12 cellular contexts compared by ENCODE assay signal in genomic region chr2:48755473-48755872, GRCh38. TPM values are rescaled to one million over a fixed set of nuclear protein-coding genes. Genes with fewer than 3 reads are reported as not detected.
DNase-seq lines count a peak whose midpoint lies in the region; ATAC-seq and TF ChIP-seq lines count a peak whose summit lies in the region.
"Had no signal": no experiment of that assay in that cellular context is flagged by ENCODE, and none has a peak within 500 bp of the region (broad histone marks: within the 10 kb centered on the region; RNA-seq: fewer than 3 reads in every experiment).

Gene LHCGR (minus strand): TSS chr2:48755724. CDS start chr2:48755671, 53 bp downstream.

- no peak for TF ChIP-seq RAD21 in SK-N-SH (IDR thresholded peaks at IDR 0.05; ENCODE audit: low read length)

- H3K27me3 ChIP-seq in SK-N-SH (ENCODE audit: insufficient read depth) (no peaks in the 10 kb centered on the region; the same call in 1 of the 2 replicates), lower lobe of right lung (ENCODE audit: low read depth) (peaks cover 23% of the 10 kb centered on the region), tibial nerve (peaks cover 0 to 3% of the 10 kb centered on the region in 2 donors)

- no peaks in the 10 kb centered on the region for H3K9me3 Mint-ChIP-seq in activated naive CD4-positive, alpha-beta T cell treated with anti-CD3 and anti-CD28 coated beads for 36 hours

- H3K4me1 Mint-ChIP-seq in activated naive CD4-positive, alpha-beta T cell treated with anti-CD3 and anti-CD28 coated beads for 36 hours (ENCODE audit: low read depth): peaks cover 2% of the 10 kb centered on the region

- no peak within 1 kb of the TSS for H2AFZ ChIP-seq in SK-N-SH (ENCODE audit: low read depth)

- H3K4me3 ChIP-seq in SK-N-SH (ENCODE audit: low read depth in 2 of 2, low read length in 1 of 2): peak within 1 kb of the TSS in 1 of 2 experiments; percentile 0; a peak in 1 of 4 replicates
- H3K4me3 ChIP-seq in epithelial cell of proximal tubule (ENCODE audit: low read depth, low read length): peak within 1 kb of the TSS; percentile 33
- H3K4me3 ChIP-seq in lower lobe of right lung: peak within 1 kb of the TSS; percentile 34
- peak within 1 kb of the TSS in 3 of 4 donors; percentile 26 to 51 (median 31) for H3K4me3 ChIP-seq in tibial nerve

- TF ChIP-seq EP300 in SK-N-SH (IDR thresholded peaks at IDR 0.05; ENCODE audit: borderline replicate concordance in 1 of 2, low read depth in 1 of 2, low read length in 1 of 2): no peak
- TF ChIP-seq EP300 in tibial nerve (IDR thresholded peaks at IDR 0.05): no peak

- TF ChIP-seq CTCF in SK-N-SH (IDR thresholded peaks at IDR 0.05): no peak
- no peak for TF ChIP-seq CTCF in epithelial cell of proximal tubule (conservative IDR thresholded peaks at IDR 0.05; ENCODE audit: low read depth, low read length)
- no peak for TF ChIP-seq CTCF in lower lobe of right lung (IDR thresholded peaks at IDR 0.05)
- no peak for TF ChIP-seq CTCF in tibial nerve (IDR thresholded peaks at IDR 0.05)

- H3K79me2 ChIP-seq in SK-N-SH (ENCODE audit: insufficient read depth): no peaks in the 10 kb centered on the region

- peak; percentile 45 for DNase-seq in SK-N-SH
- DNase-seq in epithelial cell of proximal tubule (ENCODE audit: low read depth): no peak
- DNase-seq in lower lobe of right lung: peak; percentile 49
- DNase-seq in tibial nerve (ENCODE audit: low spot score in 2 of 2): no peak
- DNase-seq in activated naive CD4-positive, alpha-beta T cell treated with anti-CD3 and anti-CD28 coated beads for 36 hours: no peak
- no peak for DNase-seq in DMS79 (lab: John Stamatoyannopoulos, UW)
- DNase-seq: activated CD4-positive, alpha-beta T cell treated with anti-CD3 and anti-CD28 coated beads, Interleukin-2, amount 50 U/mL, for 1 hour; NCI-H1694 treated with DMSO at 0.1 percent for 48 hours had no signal

- H3K9me3 ChIP-seq in SK-N-SH (no peaks in the 10 kb centered on the region), lower lobe of right lung (no peaks in the 10 kb centered on the region), tibial nerve (no peaks in the 10 kb centered on the region)
- H3K9me3 ChIP-seq: adrenal gland had no signal

- no peak within 1 kb of the TSS for H3K9ac ChIP-seq in SK-N-SH

- 44% methylated on average over 25 of the region's 37 CpGs for WGBS in SK-N-SH (ENCODE audit: low lambda C conversion rate)
- 1 to 4% methylated on average over 14 to 32 of the region's 37 CpGs for WGBS in tibial nerve, 2 donors

- peaks cover 22% of the 10 kb centered on the region for H3K27me3 Mint-ChIP-seq in activated naive CD4-positive, alpha-beta T cell treated with anti-CD3 and anti-CD28 coated beads for 36 hours (ENCODE audit: low read depth)

- H3K27ac Mint-ChIP-seq in activated naive CD4-positive, alpha-beta T cell treated with anti-CD3 and anti-CD28 coated beads for 36 hours: no peak within 1 kb of the TSS

- POLR2A ChIA-PET in SK-N-SH (lab: Yijun Ruan, JAX): no interaction called here

- CTCF ChIA-PET in SK-N-SH (lab: Yijun Ruan, JAX): interaction anchor here (1.4 kb wide), 1 partner anchor 28 kb away, joined by 3 read pairs; no protein-coding TSS in a partner anchor
- CTCF ChIA-PET in activated naive CD4-positive, alpha-beta T cell treated with anti-CD3 and anti-CD28 coated beads for 36 hours (lab: Charles Lee): no interaction called here

- no peak within 1 kb of the TSS for H3K27ac ChIP-seq in SK-N-SH (ENCODE audit: low read depth in 2 of 2, low read length in 1 of 2)
- H3K27ac ChIP-seq in lower lobe of right lung: no peak within 1 kb of the TSS
- H3K27ac ChIP-seq in tibial nerve: peak within 1 kb of the TSS in 1 of 4 donors; percentile 65
- H3K27ac ChIP-seq: adrenal gland, RWPE1 had no signal

- H3K36me3 ChIP-seq in SK-N-SH (replicated peaks in 1 of 2; ENCODE audit: control insufficient read depth in 1 of 2, insufficient read depth in 2 of 2, low read length in 1 of 2) (no peaks in the 10 kb centered on the region), lower lobe of right lung (no peaks in the 10 kb centered on the region), tibial nerve (no peaks in the 10 kb centered on the region)
- H3K36me3 ChIP-seq: adrenal gland had no signal

- intact Hi-C loops in lower lobe of right lung (cut with DNase I): no loop called here
- intact Hi-C loops in activated naive CD4-positive, alpha-beta T cell treated with anti-CD3 and anti-CD28 coated beads for 36 hours (cut with micrococcal nuclease): loop anchor here (10.0 kb wide), 1 partner anchor 151 kb away; no protein-coding TSS in a partner anchor

- ATAC-seq in SK-N-SH treated with all-trans-retinoic acid at 6 μM for 48 hours (no peak), lower lobe of right lung (peak; percentile 65 to 67), HG03521 (IDR thresholded peaks at IDR 0.05; ENCODE audit: unreplicated experiment) (no peak)

- no peaks in the 10 kb centered on the region for H4K20me1 ChIP-seq in SK-N-SH (ENCODE audit: insufficient read depth)

- no peaks in the 10 kb centered on the region for H3K36me3 Mint-ChIP-seq in activated naive CD4-positive, alpha-beta T cell treated with anti-CD3 and anti-CD28 coated beads for 36 hours (ENCODE audit: low read depth)

- no peak within 1 kb of the TSS for H3K4me3 Mint-ChIP-seq in activated naive CD4-positive, alpha-beta T cell treated with anti-CD3 and anti-CD28 coated beads for 36 hours

- no peak for TF ChIP-seq POLR2A in tibial nerve (IDR thresholded peaks at IDR 0.05)

- no peaks in the 10 kb centered on the region for H3K9me2 ChIP-seq in SK-N-SH

- H3K4me2 ChIP-seq in SK-N-SH: no peak within 1 kb of the TSS

- H3K4me1 ChIP-seq in SK-N-SH (ENCODE audit: control insufficient read depth in 1 of 2, insufficient read depth in 2 of 2, low read depth in 1 of 2, low read length in 1 of 2): no peaks in the 10 kb centered on the region; a peak in 1 of 4 replicates
- no peaks in the 10 kb centered on the region for H3K4me1 ChIP-seq in lower lobe of right lung
- peaks cover 0 to 12% (median 3%) of the 10 kb centered on the region in 4 donors for H3K4me1 ChIP-seq in tibial nerve

- H3F3A ChIP-seq in SK-N-SH (replicated peaks; ENCODE audit: insufficient read depth): no peaks in the 10 kb centered on the region

TF ChIP-seq in SK-N-SH, 30 proteins besides CTCF, POLR2A, EP300 and RAD21:
- TF ChIP-seq, protein P1, sequence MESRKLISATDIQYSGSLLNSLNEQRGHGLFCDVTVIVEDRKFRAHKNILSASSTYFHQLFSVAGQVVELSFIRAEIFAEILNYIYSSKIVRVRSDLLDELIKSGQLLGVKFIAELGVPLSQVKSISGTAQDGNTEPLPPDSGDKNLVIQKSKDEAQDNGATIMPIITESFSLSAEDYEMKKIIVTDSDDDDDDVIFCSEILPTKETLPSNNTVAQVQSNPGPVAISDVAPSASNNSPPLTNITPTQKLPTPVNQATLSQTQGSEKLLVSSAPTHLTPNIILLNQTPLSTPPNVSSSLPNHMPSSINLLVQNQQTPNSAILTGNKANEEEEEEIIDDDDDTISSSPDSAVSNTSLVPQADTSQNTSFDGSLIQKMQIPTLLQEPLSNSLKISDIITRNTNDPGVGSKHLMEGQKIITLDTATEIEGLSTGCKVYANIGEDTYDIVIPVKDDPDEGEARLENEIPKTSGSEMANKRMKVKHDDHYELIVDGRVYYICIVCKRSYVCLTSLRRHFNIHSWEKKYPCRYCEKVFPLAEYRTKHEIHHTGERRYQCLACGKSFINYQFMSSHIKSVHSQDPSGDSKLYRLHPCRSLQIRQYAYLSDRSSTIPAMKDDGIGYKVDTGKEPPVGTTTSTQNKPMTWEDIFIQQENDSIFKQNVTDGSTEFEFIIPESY (IDR thresholded peaks at IDR 0.05; ENCODE audit: borderline replicate concordance, low read depth): no peak
- no peak for TF ChIP-seq FOSL2 (IDR thresholded peaks at IDR 0.05; ENCODE audit: borderline replicate concordance, low read depth)

TF ChIP-seq in SK-N-SH treated with all-trans-retinoic acid at 6 μM for 48 hours, 23 proteins besides CTCF, POLR2A, EP300 and RAD21 (continues in another document):
- TF ChIP-seq TCF4 (CRISPR knock-in tag; IDR thresholded peaks at IDR 0.05; ENCODE audit: borderline replicate concordance): no peak
- no peak for TF ChIP-seq OSR1 (CRISPR knock-in tag; IDR thresholded peaks at IDR 0.05)
- TF ChIP-seq TOX (CRISPR knock-in tag; IDR thresholded peaks at IDR 0.05; ENCODE audit: borderline replicate concordance): no peak
- no peak for TF ChIP-seq POU6F1 (CRISPR knock-in tag; IDR thresholded peaks at IDR 0.05; ENCODE audit: borderline replicate concordance, low read depth)
- TF ChIP-seq ZFP30 (CRISPR knock-in tag; IDR thresholded peaks at IDR 0.05): no peak
- no peak for TF ChIP-seq SNAI2 (CRISPR knock-in tag; IDR thresholded peaks at IDR 0.05)
- TF ChIP-seq, protein P2, sequence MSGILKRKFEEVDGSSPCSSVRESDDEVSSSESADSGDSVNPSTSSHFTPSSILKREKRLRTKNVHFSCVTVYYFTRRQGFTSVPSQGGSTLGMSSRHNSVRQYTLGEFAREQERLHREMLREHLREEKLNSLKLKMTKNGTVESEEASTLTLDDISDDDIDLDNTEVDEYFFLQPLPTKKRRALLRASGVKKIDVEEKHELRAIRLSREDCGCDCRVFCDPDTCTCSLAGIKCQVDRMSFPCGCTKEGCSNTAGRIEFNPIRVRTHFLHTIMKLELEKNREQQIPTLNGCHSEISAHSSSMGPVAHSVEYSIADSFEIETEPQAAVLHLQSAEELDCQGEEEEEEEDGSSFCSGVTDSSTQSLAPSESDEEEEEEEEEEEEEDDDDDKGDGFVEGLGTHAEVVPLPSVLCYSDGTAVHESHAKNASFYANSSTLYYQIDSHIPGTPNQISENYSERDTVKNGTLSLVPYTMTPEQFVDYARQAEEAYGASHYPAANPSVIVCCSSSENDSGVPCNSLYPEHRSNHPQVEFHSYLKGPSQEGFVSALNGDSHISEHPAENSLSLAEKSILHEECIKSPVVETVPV (CRISPR knock-in tag; IDR thresholded peaks at IDR 0.05): no peak

RNA-seq across cellular contexts. Expression of gene LHCGR, which starts in this region (rescaled TPM):
- polyA plus RNA-seq in SK-N-SH (2012; rRNA removed): not detected in 2 replicates
- polyA plus RNA-seq in SK-N-SH (2012; cell fraction: cytosol; rRNA removed): not detected in 2 replicates
- polyA plus RNA-seq in SK-N-SH (2012; cell fraction: nucleus; rRNA removed): not detected in 2 replicates
- total RNA-seq in epithelial cell of proximal tubule (not detected in 2 replicates), lower lobe of right lung (0.30 TPM), tibial nerve (10 to 100 TPM in 1 of 4 donors, 1 to 10 TPM in 2, under 1 TPM in 1; 0.63 to 10.5 (median 4.6) TPM)
- not detected for total RNA-seq in activated naive CD4-positive, alpha-beta T cell treated with anti-CD3 and anti-CD28 coated beads for 36 hours

Comparison
In these comparisons a context has a peak if more than half of its experiments do, and no peak if none do; other contexts are left out.
1. Peak in DNase-seq in SK-N-SH; RNA of the gene not detected or under 1 TPM.
2. Peak in DNase-seq, ATAC-seq and H3K4me3 ChIP-seq in lower lobe of right lung; RNA of the gene not detected or under 1 TPM.